ENCODE assay signal across 8 cellular contexts in genomic region chr9:107425110-107426025, GRCh38.
DNase-seq lines count a peak whose midpoint lies in the region; ATAC-seq, FAIRE-seq and TF ChIP-seq lines count a peak whose summit lies in the region.

No MANE protein-coding gene starts in this region.

- peak overlapping the region; percentile 37 for H3K9ac ChIP-seq in keratinocyte (ENCODE audit: control insufficient read depth, extremely low read depth, insufficient read depth, low read length)

- POLR2A ChIA-PET in WTC11 (lab: Charles Lee) = interaction anchor here (1.8 kb wide), 1 partner anchor 40 kb away, joined by 6 read pairs; no protein-coding TSS in a partner anchor

- 0 out of 2 replicates have a peak, but pooled peaks cover 3% of the 10 kb centered on the region for H3K9me3 Mint-ChIP-seq in WTC11

- peak overlapping the region; percentile 86 for H2AFZ ChIP-seq in keratinocyte (ENCODE audit: control insufficient read depth, low read length)

- H3K4me3 ChIP-seq in bronchial epithelial cell (ENCODE audit: low read depth, low read length) (no peak overlapping the region), keratinocyte (ENCODE audit: control insufficient read depth in 2 of 3, extremely low read depth in 1 of 3, insufficient read depth in 2 of 3, low read depth in 1 of 3, low read length in 3 of 3) (no peak overlapping the region)

- H3K36me3 Mint-ChIP-seq in WTC11 = no peaks in the 10 kb centered on the region

- no peaks in the 10 kb centered on the region for H3K27me3 ChIP-seq in bronchial epithelial cell (ENCODE audit: control insufficient read depth, insufficient read depth, low read length)
- H3K27me3 ChIP-seq in keratinocyte (ENCODE audit: control insufficient read depth, extremely low read depth, insufficient read depth, low read length) = no peaks in the 10 kb centered on the region

- H3K9me3 ChIP-seq in keratinocyte (ENCODE audit: control insufficient read depth, low read depth, low read length) = no peaks in the 10 kb centered on the region

- H3K36me3 ChIP-seq in bronchial epithelial cell (ENCODE audit: control insufficient read depth, insufficient read depth, low read length) (no peaks in the 10 kb centered on the region), keratinocyte (ENCODE audit: control insufficient read depth in 2 of 2, extremely low read depth in 1 of 2, insufficient read depth in 2 of 2, low read length in 2 of 2) (no peaks in the 10 kb centered on the region)

- CTCF ChIA-PET in WTC11 (lab: Charles Lee) = interaction anchor here (0.6 to 5.2 kb wide), 69 partner anchors 8 to 1375 kb away, joined by 3 to 88 read pairs (median 3); partner anchors contain the start of gene KLF4

- dilution Hi-C loops in keratinocyte (cut with MboI; ENCODE audit: extremely low pct_ligation_motif_present, low sequenced_read_pairs) = no loop called here

- H3K27ac ChIP-seq in keratinocyte (ENCODE audit: control insufficient read depth, insufficient read depth, low read length) = peak overlapping the region; percentile 16

- H3K9me1 ChIP-seq in keratinocyte (ENCODE audit: control insufficient read depth, extremely low read depth, insufficient read depth, low read length) = no peaks in the 10 kb centered on the region

- peak overlapping the region; percentile 63 for H3K4me2 ChIP-seq in keratinocyte (ENCODE audit: control insufficient read depth, extremely low read depth, insufficient read depth, low read depth, low read length)

- FAIRE-seq in bronchial epithelial cell (lab: Jason Lieb, UNC) = no peak
- no peak for FAIRE-seq in keratinocyte (lab: Jason Lieb, UNC)

- DNase-seq in AG08395 (ENCODE audit: low spot score) = peak; percentile 66
- DNase-seq in WTC11 (ENCODE audit: low spot score) = peak; percentile 79
- DNase-seq in bronchial epithelial cell (ENCODE audit: low read depth) = peak; percentile 36
- peak; percentile 36 for DNase-seq in keratinocyte (ENCODE audit: low read depth, low spot score)
- DNase-seq in stimulated activated CD4-positive, alpha-beta T cell treated with anti-CD3 and anti-CD28 coated beads, Interleukin-12 subunit alpha, Interleukin-12 subunit beta, amount 100 ng/mL, for 48 hours (ENCODE audit: low read depth in 2 of 3, low spot score in 1 of 3) = peak; percentile 24 to 52 (median 40)
- no peak for DNase-seq in NCI-H446 (lab: John Stamatoyannopoulos, UW)

- no peaks in the 10 kb centered on the region for H3K79me2 ChIP-seq in keratinocyte (ENCODE audit: control insufficient read depth, insufficient read depth, low read length)

- ATAC-seq in GM19351 (IDR thresholded peaks at IDR 0.05; ENCODE audit: unreplicated experiment) (peak; percentile 91), HG03460 (IDR thresholded peaks at IDR 0.05; ENCODE audit: unreplicated experiment) (peak; percentile 87), WTC11 (peak; percentile 76)

- no peak overlapping the region for H3K27ac Mint-ChIP-seq in WTC11

- no peaks in the 10 kb centered on the region for H4K20me1 ChIP-seq in keratinocyte (ENCODE audit: control insufficient read depth, extremely low read depth, insufficient read depth, low read length)

- peaks cover 19% of the 10 kb centered on the region for H3K27me3 Mint-ChIP-seq in WTC11 (ENCODE audit: low read depth)

- peaks cover 10% of the 10 kb centered on the region for H3K4me1 ChIP-seq in keratinocyte (ENCODE audit: control insufficient read depth, extremely low read depth, insufficient read depth, low read length)

- TF ChIP-seq CTCF in WTC11 (IDR thresholded peaks at IDR 0.05) = peak; percentile 97
- TF ChIP-seq CTCF in bronchial epithelial cell (IDR thresholded peaks at IDR 0.05; ENCODE audit: insufficient read depth, low read length, severe bottlenecking) = peak; percentile 98
- peak; percentile 87 to 99 (median 92) for TF ChIP-seq CTCF in keratinocyte (optimal IDR thresholded peaks at IDR 0.05 in 1 of 3, IDR thresholded peaks at IDR 0.05 in 1 of 3, conservative IDR thresholded peaks at IDR 0.05 in 1 of 3; ENCODE audit: extremely low read depth in 1 of 3, insufficient read depth in 2 of 3, low read length in 3 of 3)

- H3K4me3 Mint-ChIP-seq in WTC11 = peak overlapping the region; percentile 29; the same call in 1 of the 2 replicates

- H3K4me1 Mint-ChIP-seq in WTC11 = peaks cover 5% of the 10 kb centered on the region

TF ChIP-seq in WTC11, 78 proteins besides CTCF, POLR2A, EP300 and RAD21:
- TF ChIP-seq MAX (CRISPR knock-in tag; IDR thresholded peaks at IDR 0.05) = peak; percentile 81
- peak; percentile 39; the same call in 1 of the 2 replicates for TF ChIP-seq ZNF281 (CRISPR knock-in tag; IDR thresholded peaks at IDR 0.05)
- no peak for TF ChIP-seq ZNF317 (CRISPR knock-in tag; IDR thresholded peaks at IDR 0.05; ENCODE audit: borderline replicate concordance, low read depth)
- peak; percentile 81; the same call in 1 of the 2 replicates for TF ChIP-seq ZNF532 (CRISPR knock-in tag; IDR thresholded peaks at IDR 0.05; ENCODE audit: borderline replicate concordance)
- TF ChIP-seq ZNF121 (CRISPR knock-in tag; IDR thresholded peaks at IDR 0.05) = peak; percentile 77

Comparison
In these comparisons a context has a peak if more than half of its experiments do, and no peak if none do; other contexts are left out.
1. DNase-seq: peak in AG08395 (single experiment), WTC11 (single experiment), bronchial epithelial cell (single experiment), keratinocyte (single experiment) and stimulated activated CD4-positive, alpha-beta T cell treated with anti-CD3 and anti-CD28 coated beads, Interleukin-12 subunit alpha, Interleukin-12 subunit beta, amount 100 ng/mL, for 48 hours (3 of 3); none in NCI-H446 (0 of 2).
2. Peak in every context shown above with its lines, with median percentiles within 50 percentile points of each other: ATAC-seq and CTCF ChIP-seq.